9 cellular contexts compared by ENCODE assay signal in the genomic region with DNA sequence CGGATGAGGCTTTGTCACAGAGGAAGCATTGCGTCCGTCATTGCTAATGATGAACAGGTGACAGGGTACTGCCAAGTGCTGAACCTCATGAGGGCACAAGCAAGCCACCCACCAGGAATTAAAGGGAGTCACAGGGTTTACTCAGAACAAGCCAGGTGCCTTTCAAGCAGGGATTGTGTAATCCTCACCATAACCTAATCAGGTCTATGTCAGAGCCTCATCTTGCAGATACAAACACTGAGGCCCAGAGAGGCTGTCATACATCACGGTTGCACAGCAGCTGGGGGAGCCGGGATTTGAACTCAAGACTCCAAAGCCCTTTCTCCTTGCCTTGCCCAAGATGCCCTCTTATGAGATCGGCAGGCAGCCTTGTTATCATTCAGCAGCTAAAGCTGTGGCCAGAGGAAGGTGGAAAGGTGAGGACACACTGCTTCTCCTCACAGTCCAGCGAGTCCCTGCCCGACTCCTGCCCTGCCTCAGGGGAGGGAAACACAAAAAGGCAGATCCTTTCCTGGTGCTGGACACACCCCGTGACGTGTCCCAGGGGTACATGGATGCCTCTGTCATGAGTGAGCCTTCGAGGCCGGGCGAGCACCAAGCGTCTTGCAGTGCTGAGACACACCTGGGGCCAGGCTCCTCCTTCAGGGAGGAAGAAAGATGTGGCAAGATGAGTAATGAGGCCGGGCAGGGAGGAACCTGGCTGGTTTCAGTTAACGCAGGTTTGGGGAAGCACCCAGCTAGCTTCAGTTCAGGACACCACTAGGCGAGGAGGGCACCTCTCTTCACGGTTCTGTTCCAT.
DNase-seq lines count a peak whose midpoint lies in the region; ATAC-seq and TF ChIP-seq lines count a peak whose summit lies in the region.
"Had no signal": no experiment of that assay in that cellular context is flagged by ENCODE, and none has a peak within 500 bp of the region (broad histone marks: within the 10 kb centered on the region; RNA-seq: fewer than 3 reads in every experiment).

No MANE protein-coding gene starts in this region.

- no peak for TF ChIP-seq POLR2A in prostate gland (IDR thresholded peaks at IDR 0.05)

- H3K27ac Mint-ChIP-seq in activated T-helper 1 cell treated with anti-CD3 and anti-CD28 coated beads, Interleukin-12 subunit alpha, Interleukin-12 subunit beta, Interleukin-2, Interleukin-4 antibody, amounts not matched to agents 30 ng/mL and 10 ng/mL and 1 ng/mL, durations not matched to agents 14 hours and 24 hours and 36 hours = no peak overlapping the region

- in situ Hi-C loops in brain microvascular endothelial cell (cut with HindIII; ENCODE audit: low pct_ligation_motif_present, low sequenced_read_pairs) = no loop called here

- peak overlapping the region; percentile 73 for H3K4me2 ChIP-seq in OCI-LY3 (ENCODE audit: low read length)
- H3K4me2 ChIP-seq: A549 had no signal

- no peak overlapping the region for H3K4me3 Mint-ChIP-seq in activated T-helper 1 cell treated with anti-CD3 and anti-CD28 coated beads, Interleukin-12 subunit alpha, Interleukin-12 subunit beta, Interleukin-2, Interleukin-4 antibody, amounts not matched to agents 30 ng/mL and 10 ng/mL and 1 ng/mL, durations not matched to agents 14 hours and 24 hours and 36 hours

- H2AFZ ChIP-seq in OCI-LY3 (ENCODE audit: low read depth, low read length) = no peak overlapping the region

- H3K27me3 Mint-ChIP-seq in activated T-helper 1 cell treated with anti-CD3 and anti-CD28 coated beads, Interleukin-12 subunit alpha, Interleukin-12 subunit beta, Interleukin-2, Interleukin-4 antibody, amounts not matched to agents 30 ng/mL and 10 ng/mL and 1 ng/mL, durations not matched to agents 14 hours and 24 hours and 36 hours (ENCODE audit: insufficient read depth) = peaks cover 21% of the 10 kb centered on the region

- intact Hi-C loops in prostate gland (cut with DNase I) = no loop called here
- intact Hi-C loops in activated T-helper 1 cell treated with anti-CD3 and anti-CD28 coated beads, Interleukin-12 subunit alpha, Interleukin-12 subunit beta, Interleukin-2, Interleukin-4 antibody, amounts not matched to agents 30 ng/mL and 10 ng/mL and 1 ng/mL, durations not matched to agents 14 hours and 24 hours and 36 hours (cut with micrococcal nuclease) = no loop called here

- H3K9ac ChIP-seq in OCI-LY3 (ENCODE audit: low read length) = peak overlapping the region; percentile 4; the same call in 1 of the 2 replicates

- H3K4me1 Mint-ChIP-seq in activated T-helper 1 cell treated with anti-CD3 and anti-CD28 coated beads, Interleukin-12 subunit alpha, Interleukin-12 subunit beta, Interleukin-2, Interleukin-4 antibody, amounts not matched to agents 30 ng/mL and 10 ng/mL and 1 ng/mL, durations not matched to agents 14 hours and 24 hours and 36 hours (ENCODE audit: low read depth) = peaks cover 31% of the 10 kb centered on the region

- peaks cover 45% of the 10 kb centered on the region for H3K27me3 ChIP-seq in OCI-LY3 (ENCODE audit: low read depth, low read length)
- H3K27me3 ChIP-seq in prostate gland (replicated peaks; ENCODE audit: insufficient read depth) = no peaks in the 10 kb centered on the region
- H3K27me3 ChIP-seq in brain microvascular endothelial cell (replicated peaks) = no peaks in the 10 kb centered on the region

- no peaks in the 10 kb centered on the region for H4K20me1 ChIP-seq in OCI-LY3 (ENCODE audit: insufficient read depth, low read length)

- WGBS in prostate gland = 53% methylated on average over 16 of the region's 18 CpGs

- H3K27ac ChIP-seq in OCI-LY3 (ENCODE audit: low read length) (peak overlapping the region; percentile 68), prostate gland (no peak overlapping the region), brain microvascular endothelial cell (no peak overlapping the region)
- H3K27ac ChIP-seq: A549 had no signal

- peak; percentile 73 for ATAC-seq in HG02870 (IDR thresholded peaks at IDR 0.05; ENCODE audit: unreplicated experiment)

- H3K4me3 ChIP-seq in OCI-LY3 (ENCODE audit: low read length) (peak overlapping the region; percentile 53; the same call in 1 of the 2 replicates), prostate gland (no peak overlapping the region), brain microvascular endothelial cell (ENCODE audit: low read depth, low read length) (no peak overlapping the region)
- H3K4me3 ChIP-seq: A549 had no signal

- no peaks in the 10 kb centered on the region; the same call in 1 of the 2 replicates for H3K9me3 ChIP-seq in OCI-LY3 (ENCODE audit: insufficient read depth, low read length)
- H3K9me3 ChIP-seq in prostate gland = no peaks in the 10 kb centered on the region
- H3K9me3 ChIP-seq: A549 had no signal

- H3K79me2 ChIP-seq in OCI-LY3 (ENCODE audit: low read length) = no peaks in the 10 kb centered on the region

- peaks cover 5% of the 10 kb centered on the region for H3K36me3 ChIP-seq in OCI-LY3 (replicated peaks; ENCODE audit: low read depth, low read length)
- H3K36me3 ChIP-seq in prostate gland = no peaks in the 10 kb centered on the region
- H3K36me3 ChIP-seq in brain microvascular endothelial cell (replicated peaks) = no peaks in the 10 kb centered on the region

- TF ChIP-seq CTCF in OCI-LY3 (IDR thresholded peaks at IDR 0.05; ENCODE audit: low read depth, low read length) (no peak), prostate gland (IDR thresholded peaks at IDR 0.05) (no peak), brain microvascular endothelial cell (IDR thresholded peaks at IDR 0.05; ENCODE audit: low read depth, low read length, missing control alignments) (no peak)

- peak; percentile 16 for DNase-seq in NCI-H748 (lab: John Stamatoyannopoulos, UW; ENCODE audit: unreplicated experiment)
- no peak for DNase-seq in NCI-H748 treated with DMSO at 0.1 percent for 48 hours (lab: John Stamatoyannopoulos, UW)
- peak; percentile 28 for DNase-seq in prostate gland (ENCODE audit: low spot score)
- no peak for DNase-seq in activated T-helper 1 cell treated with anti-CD3 and anti-CD28 coated beads, Interleukin-12 subunit alpha, Interleukin-12 subunit beta, Interleukin-2, Interleukin-4 antibody, amounts not matched to agents 30 ng/mL and 10 ng/mL and 1 ng/mL, durations not matched to agents 14 hours and 24 hours and 36 hours (ENCODE audit: low spot score)
- no peak for DNase-seq in brain microvascular endothelial cell
- no peak for DNase-seq in NCI-H345 (lab: John Stamatoyannopoulos, UW)

- no peaks in the 10 kb centered on the region for H3K9me3 Mint-ChIP-seq in activated T-helper 1 cell treated with anti-CD3 and anti-CD28 coated beads, Interleukin-12 subunit alpha, Interleukin-12 subunit beta, Interleukin-2, Interleukin-4 antibody, amounts not matched to agents 30 ng/mL and 10 ng/mL and 1 ng/mL, durations not matched to agents 14 hours and 24 hours and 36 hours

- H3K4me1 ChIP-seq in OCI-LY3 (ENCODE audit: low read length) (peaks cover 80% of the 10 kb centered on the region), prostate gland (replicated peaks) (no peaks in the 10 kb centered on the region)
- H3K4me1 ChIP-seq: A549 had no signal

- no peaks in the 10 kb centered on the region for H3K36me3 Mint-ChIP-seq in activated T-helper 1 cell treated with anti-CD3 and anti-CD28 coated beads, Interleukin-12 subunit alpha, Interleukin-12 subunit beta, Interleukin-2, Interleukin-4 antibody, amounts not matched to agents 30 ng/mL and 10 ng/mL and 1 ng/mL, durations not matched to agents 14 hours and 24 hours and 36 hours (ENCODE audit: low read depth)

Comparison
In these comparisons a context has a peak if more than half of its experiments do, and no peak if none do; other contexts are left out.
1. DNase-seq: peak in NCI-H748 (single experiment) and prostate gland (single experiment); none in NCI-H748 treated with DMSO at 0.1 percent for 48 hours (single experiment), activated T-helper 1 cell treated with anti-CD3 and anti-CD28 coated beads, Interleukin-12 subunit alpha, Interleukin-12 subunit beta, Interleukin-2, Interleukin-4 antibody, amounts not matched to agents 30 ng/mL and 10 ng/mL and 1 ng/mL, durations not matched to agents 14 hours and 24 hours and 36 hours (single experiment), brain microvascular endothelial cell (single experiment) and NCI-H345 (single experiment).